In the genomic region with DNA sequence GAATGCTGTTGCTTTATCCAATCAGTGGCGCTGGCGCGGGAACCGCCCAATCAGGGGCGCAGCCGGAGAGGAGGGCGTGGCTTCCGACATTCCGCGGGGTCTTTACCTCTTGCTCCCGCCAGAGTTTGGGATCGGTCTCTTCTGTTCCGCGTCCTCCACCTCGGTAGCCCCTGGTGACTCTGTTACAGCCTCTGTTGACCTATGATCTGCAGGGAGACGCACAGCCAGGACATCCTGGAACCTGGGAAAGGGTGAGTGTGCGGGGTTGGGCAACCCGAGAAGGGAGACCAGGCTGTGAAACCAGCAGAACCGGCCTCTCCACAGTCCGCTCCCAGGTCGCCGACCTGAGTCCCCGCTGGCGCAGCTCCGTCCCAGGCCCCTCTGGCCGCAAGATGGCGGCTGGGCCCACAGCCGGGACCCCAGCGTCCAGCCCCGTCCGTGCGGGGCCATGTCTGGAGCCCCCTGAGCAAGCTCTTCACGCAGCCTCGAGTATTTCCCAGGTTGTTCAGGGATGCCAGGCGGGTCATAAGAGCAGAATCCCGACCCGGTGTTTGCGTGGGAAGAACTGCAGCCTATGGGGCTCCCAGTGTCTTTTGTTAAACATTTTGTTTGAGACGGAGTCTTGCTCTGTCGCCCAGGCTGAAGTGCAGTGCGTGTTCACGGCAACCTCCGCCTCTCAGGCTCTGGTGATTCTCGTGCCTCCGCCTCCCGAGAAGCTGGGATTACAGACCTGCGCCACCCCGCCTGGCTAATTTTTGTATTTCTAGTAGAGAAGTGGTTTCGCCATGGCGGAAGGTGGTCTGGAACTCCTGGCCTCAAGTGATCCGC, we compare ENCODE assay signal across 8 cellular contexts.
DNase-seq lines count a peak whose midpoint lies in the region; ATAC-seq and TF ChIP-seq lines count a peak whose summit lies in the region.

No MANE protein-coding gene starts in this region.

- H3K4me3 Mint-ChIP-seq in central memory CD8-positive, alpha-beta T cell, result peak overlapping the region; percentile 91

- H3K4me3 ChIP-seq in AG04449 (ENCODE audit: low read depth, low read length), result peak overlapping the region; percentile 64

- POLR2A ChIA-PET in AG04449 (lab: Yijun Ruan, JAX), result no interaction called here

- TF ChIP-seq EP300 in Ishikawa (IDR thresholded peaks at IDR 0.05; ENCODE audit: borderline replicate concordance), result no peak

- peaks cover 11% of the 10 kb centered on the region for H3K36me3 Mint-ChIP-seq in central memory CD8-positive, alpha-beta T cell (ENCODE audit: insufficient read depth)

- H3K27ac Mint-ChIP-seq in central memory CD8-positive, alpha-beta T cell (ENCODE audit: low read depth), result peak overlapping the region; percentile 58

- TF ChIP-seq CTCF in AG04449 (IDR thresholded peaks at IDR 0.05; ENCODE audit: insufficient read depth, low read length, missing control alignments), result no peak

- ATAC-seq in GM18907 (IDR thresholded peaks at IDR 0.05; ENCODE audit: unreplicated experiment), result peak; percentile 77
- peak; percentile 79 to 83 for ATAC-seq in activated CD4-positive, CD25-positive, alpha-beta regulatory T cell treated with anti-CD3 and anti-CD28 coated beads, Interleukin-2, amount 50 U/mL, for 24 hours
- peak; percentile 52 for ATAC-seq in central memory CD8-positive, alpha-beta T cell (replicated peaks; ENCODE audit: extremely low read depth, poor library complexity, severe bottlenecking)

- DNase-seq in AG04449 (ENCODE audit: low read depth, low spot score) (no peak), islet precursor cell (peak; percentile 94), NOMO-1 (lab: John Stamatoyannopoulos, UW; ENCODE audit: unreplicated experiment in 2 of 2) (no peak)
- DNase-seq in central memory CD8-positive, alpha-beta T cell (ENCODE audit: low spot score in 2 of 2), result peak; percentile 55 to 67
- DNase-seq in stimulated activated CD4-positive, alpha-beta T cell treated with anti-CD3 and anti-CD28 coated beads, Interleukin-12 subunit alpha, Interleukin-12 subunit beta, amount 100 ng/mL, for 48 hours (ENCODE audit: low read depth in 2 of 3, low spot score in 1 of 3), result peak; percentile 63 to 68 (median 67)

- no peaks in the 10 kb centered on the region for H3K27me3 Mint-ChIP-seq in central memory CD8-positive, alpha-beta T cell

- peaks cover 26% of the 10 kb centered on the region for H3K4me1 Mint-ChIP-seq in central memory CD8-positive, alpha-beta T cell

- no peaks in the 10 kb centered on the region for H3K9me3 Mint-ChIP-seq in central memory CD8-positive, alpha-beta T cell

- TF ChIP-seq RAD21 in Ishikawa (IDR thresholded peaks at IDR 0.05; ENCODE audit: low read depth), result no peak

- CTCF ChIA-PET in AG04449 (lab: Yijun Ruan, JAX), result no interaction called here

TF ChIP-seq in Ishikawa, 13 proteins besides CTCF, POLR2A, EP300 and RAD21:
- TF ChIP-seq NFIC (IDR thresholded peaks at IDR 0.05) (no peak), EGR1 (IDR thresholded peaks at IDR 0.05) (no peak), CREB1 (IDR thresholded peaks at IDR 0.05; ENCODE audit: low read depth) (no peak), FOXM1 (IDR thresholded peaks at IDR 0.05; ENCODE audit: borderline replicate concordance, low read depth) (no peak; the same call in 1 of the 2 replicates), CEBPB (IDR thresholded peaks at IDR 0.05) (peak; percentile 59; the same call in 1 of the 2 replicates), TCF12 (IDR thresholded peaks at IDR 0.05; ENCODE audit: low read depth) (peak; percentile 54; the same call in 1 of the 2 replicates), TEAD4 (IDR thresholded peaks at IDR 0.05) (peak; percentile 76; the same call in 1 of the 2 replicates), TAF1 (IDR thresholded peaks at IDR 0.05; ENCODE audit: low read depth) (peak; percentile 76), YY1 (IDR thresholded peaks at IDR 0.05; ENCODE audit: low read depth) (peak; percentile 89), ZBTB7A (IDR thresholded peaks at IDR 0.05; ENCODE audit: low read depth) (peak; percentile 82; the same call in 1 of the 2 replicates)
- TF ChIP-seq, protein P1, sequence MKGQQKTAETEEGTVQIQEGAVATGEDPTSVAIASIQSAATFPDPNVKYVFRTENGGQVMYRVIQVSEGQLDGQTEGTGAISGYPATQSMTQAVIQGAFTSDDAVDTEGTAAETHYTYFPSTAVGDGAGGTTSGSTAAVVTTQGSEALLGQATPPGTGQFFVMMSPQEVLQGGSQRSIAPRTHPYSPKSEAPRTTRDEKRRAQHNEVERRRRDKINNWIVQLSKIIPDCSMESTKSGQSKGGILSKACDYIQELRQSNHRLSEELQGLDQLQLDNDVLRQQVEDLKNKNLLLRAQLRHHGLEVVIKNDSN (IDR thresholded peaks at IDR 0.05), result no peak
- TF ChIP-seq, protein P2, sequence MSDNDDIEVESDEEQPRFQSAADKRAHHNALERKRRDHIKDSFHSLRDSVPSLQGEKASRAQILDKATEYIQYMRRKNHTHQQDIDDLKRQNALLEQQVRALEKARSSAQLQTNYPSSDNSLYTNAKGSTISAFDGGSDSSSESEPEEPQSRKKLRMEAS (IDR thresholded peaks at IDR 0.05), result peak; percentile 33; the same call in 1 of the 2 replicates
- TF ChIP-seq, protein P3, sequence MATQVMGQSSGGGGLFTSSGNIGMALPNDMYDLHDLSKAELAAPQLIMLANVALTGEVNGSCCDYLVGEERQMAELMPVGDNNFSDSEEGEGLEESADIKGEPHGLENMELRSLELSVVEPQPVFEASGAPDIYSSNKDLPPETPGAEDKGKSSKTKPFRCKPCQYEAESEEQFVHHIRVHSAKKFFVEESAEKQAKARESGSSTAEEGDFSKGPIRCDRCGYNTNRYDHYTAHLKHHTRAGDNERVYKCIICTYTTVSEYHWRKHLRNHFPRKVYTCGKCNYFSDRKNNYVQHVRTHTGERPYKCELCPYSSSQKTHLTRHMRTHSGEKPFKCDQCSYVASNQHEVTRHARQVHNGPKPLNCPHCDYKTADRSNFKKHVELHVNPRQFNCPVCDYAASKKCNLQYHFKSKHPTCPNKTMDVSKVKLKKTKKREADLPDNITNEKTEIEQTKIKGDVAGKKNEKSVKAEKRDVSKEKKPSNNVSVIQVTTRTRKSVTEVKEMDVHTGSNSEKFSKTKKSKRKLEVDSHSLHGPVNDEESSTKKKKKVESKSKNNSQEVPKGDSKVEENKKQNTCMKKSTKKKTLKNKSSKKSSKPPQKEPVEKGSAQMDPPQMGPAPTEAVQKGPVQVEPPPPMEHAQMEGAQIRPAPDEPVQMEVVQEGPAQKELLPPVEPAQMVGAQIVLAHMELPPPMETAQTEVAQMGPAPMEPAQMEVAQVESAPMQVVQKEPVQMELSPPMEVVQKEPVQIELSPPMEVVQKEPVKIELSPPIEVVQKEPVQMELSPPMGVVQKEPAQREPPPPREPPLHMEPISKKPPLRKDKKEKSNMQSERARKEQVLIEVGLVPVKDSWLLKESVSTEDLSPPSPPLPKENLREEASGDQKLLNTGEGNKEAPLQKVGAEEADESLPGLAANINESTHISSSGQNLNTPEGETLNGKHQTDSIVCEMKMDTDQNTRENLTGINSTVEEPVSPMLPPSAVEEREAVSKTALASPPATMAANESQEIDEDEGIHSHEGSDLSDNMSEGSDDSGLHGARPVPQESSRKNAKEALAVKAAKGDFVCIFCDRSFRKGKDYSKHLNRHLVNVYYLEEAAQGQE (IDR thresholded peaks at IDR 0.05; ENCODE audit: low read depth), result no peak

Comparison
In these comparisons a context has a peak if more than half of its experiments do, and no peak if none do; other contexts are left out.
1. DNase-seq: peak in central memory CD8-positive, alpha-beta T cell (2 of 2), islet precursor cell (single experiment) and stimulated activated CD4-positive, alpha-beta T cell treated with anti-CD3 and anti-CD28 coated beads, Interleukin-12 subunit alpha, Interleukin-12 subunit beta, amount 100 ng/mL, for 48 hours (3 of 3); none in AG04449 (single experiment) and NOMO-1 (0 of 2).
2. Peak in every context shown above with its lines, with median percentiles within 50 percentile points of each other: ATAC-seq.